In genomic region chr7:130899638-130900401, GRCh38 we compare ENCODE assay signal across 1 cellular context.
TF ChIP-seq lines count a peak whose summit lies in the region.

No MANE protein-coding gene starts in this region.

TF ChIP-seq in HepG2, 621 proteins besides CTCF, POLR2A, EP300 and RAD21 (continued from another document and continues in another):
- TF ChIP-seq GABPB1 (CRISPR knock-in tag; IDR thresholded peaks at IDR 0.05) (peak; percentile 42; the same call in 1 of the 2 replicates), ZSCAN21 (CRISPR knock-in tag; IDR thresholded peaks at IDR 0.05; ENCODE audit: borderline replicate concordance) (0 out of 2 replicates have a peak, but pooled peaks have one; percentile 31), RBM39 (IDR thresholded peaks at IDR 0.05; ENCODE audit: low read depth, low read length, poor library complexity, severe bottlenecking) (no peak), NR2F1 (CRISPR knock-in tag; IDR thresholded peaks at IDR 0.05) (peak; percentile 22 to 47; a peak in 1 of 4 replicates), ZNF12 (CRISPR knock-in tag; IDR thresholded peaks at IDR 0.05) (peak; percentile 68), ZNF670 (CRISPR knock-in tag; IDR thresholded peaks at IDR 0.05; ENCODE audit: borderline replicate concordance) (peak; percentile 85), MXI1 (IDR thresholded peaks at IDR 0.05; ENCODE audit: borderline replicate concordance, low read depth, low read length) (peak; percentile 67; the same call in 1 of the 3 replicates), ZNF605 (CRISPR knock-in tag; IDR thresholded peaks at IDR 0.05) (peak; percentile 95), ZNF646 (CRISPR knock-in tag; IDR thresholded peaks at IDR 0.05) (peak; percentile 22; the same call in 1 of the 2 replicates), BORCS8-MEF2B (CRISPR knock-in tag; IDR thresholded peaks at IDR 0.05) (no peak), TFAP4 (IDR thresholded peaks at IDR 0.05; ENCODE audit: borderline replicate concordance, low read depth) (peak; percentile 74; the same call in 1 of the 2 replicates), MTA3 (CRISPR knock-in tag; IDR thresholded peaks at IDR 0.05) (no peak), ZNF746 (CRISPR knock-in tag; IDR thresholded peaks at IDR 0.05) (peak; percentile 62), ZNF740 (CRISPR knock-in tag; IDR thresholded peaks at IDR 0.05) (peak; percentile 43; the same call in 1 of the 2 replicates), TP53 (CRISPR knock-in tag; conservative IDR thresholded peaks at IDR 0.05) (peak; percentile 73; the same call in 1 of the 2 replicates), ZNF263 (CRISPR knock-in tag; IDR thresholded peaks at IDR 0.05) (peak; percentile 54; the same call in 1 of the 2 replicates), ZNF615 (CRISPR knock-in tag; IDR thresholded peaks at IDR 0.05; ENCODE audit: borderline replicate concordance) (0 out of 2 replicates have a peak, but pooled peaks have one; percentile 41), YY1 (IDR thresholded peaks at IDR 0.05; ENCODE audit: insufficient read depth, insufficient replicate concordance, low read depth, low read length) (no peak), RXRB (CRISPR knock-in tag; IDR thresholded peaks at IDR 0.05; ENCODE audit: borderline replicate concordance) (peak; percentile 92), TBL1XR1 (IDR thresholded peaks at IDR 0.05; ENCODE audit: borderline replicate concordance, low read length, partially characterized antibody) (peak; percentile 32), ATF7-NPFF (CRISPR knock-in tag; IDR thresholded peaks at IDR 0.05; ENCODE audit: low read depth) (no peak), HNF1A (IDR thresholded peaks at IDR 0.05; ENCODE audit: low read depth) (peak; percentile 80), HNF1A (CRISPR knock-in tag; IDR thresholded peaks at IDR 0.05; ENCODE audit: borderline replicate concordance) (peak; percentile 91), ZNF160 (CRISPR knock-in tag; IDR thresholded peaks at IDR 0.05) (no peak), RFX5 (IDR thresholded peaks at IDR 0.05; ENCODE audit: low read depth, low read length) (no peak), ZNF30 (CRISPR knock-in tag; IDR thresholded peaks at IDR 0.05) (no peak), MAX (IDR thresholded peaks at IDR 0.05) (peak; percentile 85), CSRNP2 (CRISPR knock-in tag; conservative IDR thresholded peaks at IDR 0.05; ENCODE audit: low read depth) (no peak)
- TF ChIP-seq, protein P1, sequence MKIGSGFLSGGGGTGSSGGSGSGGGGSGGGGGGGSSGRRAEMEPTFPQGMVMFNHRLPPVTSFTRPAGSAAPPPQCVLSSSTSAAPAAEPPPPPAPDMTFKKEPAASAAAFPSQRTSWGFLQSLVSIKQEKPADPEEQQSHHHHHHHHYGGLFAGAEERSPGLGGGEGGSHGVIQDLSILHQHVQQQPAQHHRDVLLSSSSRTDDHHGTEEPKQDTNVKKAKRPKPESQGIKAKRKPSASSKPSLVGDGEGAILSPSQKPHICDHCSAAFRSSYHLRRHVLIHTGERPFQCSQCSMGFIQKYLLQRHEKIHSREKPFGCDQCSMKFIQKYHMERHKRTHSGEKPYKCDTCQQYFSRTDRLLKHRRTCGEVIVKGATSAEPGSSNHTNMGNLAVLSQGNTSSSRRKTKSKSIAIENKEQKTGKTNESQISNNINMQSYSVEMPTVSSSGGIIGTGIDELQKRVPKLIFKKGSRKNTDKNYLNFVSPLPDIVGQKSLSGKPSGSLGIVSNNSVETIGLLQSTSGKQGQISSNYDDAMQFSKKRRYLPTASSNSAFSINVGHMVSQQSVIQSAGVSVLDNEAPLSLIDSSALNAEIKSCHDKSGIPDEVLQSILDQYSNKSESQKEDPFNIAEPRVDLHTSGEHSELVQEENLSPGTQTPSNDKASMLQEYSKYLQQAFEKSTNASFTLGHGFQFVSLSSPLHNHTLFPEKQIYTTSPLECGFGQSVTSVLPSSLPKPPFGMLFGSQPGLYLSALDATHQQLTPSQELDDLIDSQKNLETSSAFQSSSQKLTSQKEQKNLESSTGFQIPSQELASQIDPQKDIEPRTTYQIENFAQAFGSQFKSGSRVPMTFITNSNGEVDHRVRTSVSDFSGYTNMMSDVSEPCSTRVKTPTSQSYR (CRISPR knock-in tag; IDR thresholded peaks at IDR 0.05; ENCODE audit: borderline replicate concordance) = peak; percentile 94
- TF ChIP-seq, protein P2, sequence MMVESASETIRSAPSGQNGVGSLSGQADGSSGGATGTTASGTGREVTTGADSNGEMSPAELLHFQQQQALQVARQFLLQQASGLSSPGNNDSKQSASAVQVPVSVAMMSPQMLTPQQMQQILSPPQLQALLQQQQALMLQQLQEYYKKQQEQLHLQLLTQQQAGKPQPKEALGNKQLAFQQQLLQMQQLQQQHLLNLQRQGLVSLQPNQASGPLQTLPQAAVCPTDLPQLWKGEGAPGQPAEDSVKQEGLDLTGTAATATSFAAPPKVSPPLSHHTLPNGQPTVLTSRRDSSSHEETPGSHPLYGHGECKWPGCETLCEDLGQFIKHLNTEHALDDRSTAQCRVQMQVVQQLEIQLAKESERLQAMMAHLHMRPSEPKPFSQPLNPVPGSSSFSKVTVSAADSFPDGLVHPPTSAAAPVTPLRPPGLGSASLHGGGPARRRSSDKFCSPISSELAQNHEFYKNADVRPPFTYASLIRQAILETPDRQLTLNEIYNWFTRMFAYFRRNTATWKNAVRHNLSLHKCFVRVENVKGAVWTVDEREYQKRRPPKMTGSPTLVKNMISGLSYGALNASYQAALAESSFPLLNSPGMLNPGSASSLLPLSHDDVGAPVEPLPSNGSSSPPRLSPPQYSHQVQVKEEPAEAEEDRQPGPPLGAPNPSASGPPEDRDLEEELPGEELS (CRISPR knock-in tag; IDR thresholded peaks at IDR 0.05) = peak; percentile 97
- TF ChIP-seq, protein P3, sequence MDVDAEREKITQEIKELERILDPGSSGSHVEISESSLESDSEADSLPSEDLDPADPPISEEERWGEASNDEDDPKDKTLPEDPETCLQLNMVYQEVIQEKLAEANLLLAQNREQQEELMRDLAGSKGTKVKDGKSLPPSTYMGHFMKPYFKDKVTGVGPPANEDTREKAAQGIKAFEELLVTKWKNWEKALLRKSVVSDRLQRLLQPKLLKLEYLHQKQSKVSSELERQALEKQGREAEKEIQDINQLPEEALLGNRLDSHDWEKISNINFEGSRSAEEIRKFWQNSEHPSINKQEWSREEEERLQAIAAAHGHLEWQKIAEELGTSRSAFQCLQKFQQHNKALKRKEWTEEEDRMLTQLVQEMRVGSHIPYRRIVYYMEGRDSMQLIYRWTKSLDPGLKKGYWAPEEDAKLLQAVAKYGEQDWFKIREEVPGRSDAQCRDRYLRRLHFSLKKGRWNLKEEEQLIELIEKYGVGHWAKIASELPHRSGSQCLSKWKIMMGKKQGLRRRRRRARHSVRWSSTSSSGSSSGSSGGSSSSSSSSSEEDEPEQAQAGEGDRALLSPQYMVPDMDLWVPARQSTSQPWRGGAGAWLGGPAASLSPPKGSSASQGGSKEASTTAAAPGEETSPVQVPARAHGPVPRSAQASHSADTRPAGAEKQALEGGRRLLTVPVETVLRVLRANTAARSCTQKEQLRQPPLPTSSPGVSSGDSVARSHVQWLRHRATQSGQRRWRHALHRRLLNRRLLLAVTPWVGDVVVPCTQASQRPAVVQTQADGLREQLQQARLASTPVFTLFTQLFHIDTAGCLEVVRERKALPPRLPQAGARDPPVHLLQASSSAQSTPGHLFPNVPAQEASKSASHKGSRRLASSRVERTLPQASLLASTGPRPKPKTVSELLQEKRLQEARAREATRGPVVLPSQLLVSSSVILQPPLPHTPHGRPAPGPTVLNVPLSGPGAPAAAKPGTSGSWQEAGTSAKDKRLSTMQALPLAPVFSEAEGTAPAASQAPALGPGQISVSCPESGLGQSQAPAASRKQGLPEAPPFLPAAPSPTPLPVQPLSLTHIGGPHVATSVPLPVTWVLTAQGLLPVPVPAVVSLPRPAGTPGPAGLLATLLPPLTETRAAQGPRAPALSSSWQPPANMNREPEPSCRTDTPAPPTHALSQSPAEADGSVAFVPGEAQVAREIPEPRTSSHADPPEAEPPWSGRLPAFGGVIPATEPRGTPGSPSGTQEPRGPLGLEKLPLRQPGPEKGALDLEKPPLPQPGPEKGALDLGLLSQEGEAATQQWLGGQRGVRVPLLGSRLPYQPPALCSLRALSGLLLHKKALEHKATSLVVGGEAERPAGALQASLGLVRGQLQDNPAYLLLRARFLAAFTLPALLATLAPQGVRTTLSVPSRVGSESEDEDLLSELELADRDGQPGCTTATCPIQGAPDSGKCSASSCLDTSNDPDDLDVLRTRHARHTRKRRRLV (CRISPR knock-in tag; IDR thresholded peaks at IDR 0.05) = no peak
